15 cellular contexts compared by ENCODE assay signal in genomic region chr11:698493-699115, GRCh38. TPM values are rescaled to one million over a fixed set of nuclear protein-coding genes. Genes with fewer than 3 reads are reported as not detected.
DNase-seq lines count a peak whose midpoint lies in the region; ATAC-seq, FAIRE-seq and TF ChIP-seq lines count a peak whose summit lies in the region.
"Had no signal": no experiment of that assay in that cellular context is flagged by ENCODE, and none has a peak within 500 bp of the region (broad histone marks: within the 10 kb centered on the region; RNA-seq: fewer than 3 reads in every experiment).

No MANE protein-coding gene starts in this region.

- H3K79me1 ChIP-seq in mesenchymal stem cell (replicated peaks; ENCODE audit: low read length, poor library complexity, severe bottlenecking), result peaks cover 14% of the 10 kb centered on the region

- peak overlapping the region; percentile 29 to 53 for H3K4ac ChIP-seq in mesenchymal stem cell (ENCODE audit: low read depth in 1 of 2, low read length in 2 of 2)

- no peak for ATAC-seq in activated CD8-positive, alpha-beta memory T cell treated with anti-CD3 and anti-CD28 coated beads, Interleukin-2, amount 10 ng/mL, durations not matched to agents 7 days and 5 days
- ATAC-seq in GM19328 (IDR thresholded peaks at IDR 0.05; ENCODE audit: unreplicated experiment) (no peak), upper lobe of right lung (no peak)

- no peak for FAIRE-seq in astrocyte (lab: Jason Lieb, UNC)
- FAIRE-seq: A204.1, kidney had no signal

- intact Hi-C loops in upper lobe of right lung (cut with DNase I), result no loop called here

- peaks cover 32% of the 10 kb centered on the region for H3K4me1 ChIP-seq in astrocyte (ENCODE audit: insufficient read depth, low read length)
- H3K4me1 ChIP-seq in mesenchymal stem cell (ENCODE audit: control insufficient read depth, insufficient read depth, low read depth, low read length), result peaks cover 53% of the 10 kb centered on the region
- H3K4me1 ChIP-seq in thymus (ENCODE audit: control insufficient read depth, insufficient read depth, low read length), result peaks cover 13% of the 10 kb centered on the region
- peaks cover 38% of the 10 kb centered on the region for H3K4me1 ChIP-seq in upper lobe of right lung

- 54% methylated on average over 17 of the region's 17 CpGs for whole genome bisulfite sequencing in mesenchymal stem cell
- 88% methylated on average over 17 of the region's 17 CpGs for WGBS in thymus

- peaks cover 39% of the 10 kb centered on the region for H3K79me2 ChIP-seq in astrocyte (ENCODE audit: insufficient read depth, low read length)

- peak overlapping the region; percentile 65 for H2BK120ac ChIP-seq in mesenchymal stem cell (ENCODE audit: low read depth, low read length)

- TF ChIP-seq CTCF in astrocyte (IDR thresholded peaks at IDR 0.05; ENCODE audit: insufficient read depth, low read depth, low read length) (no peak), upper lobe of right lung (IDR thresholded peaks at IDR 0.05) (no peak)

- peaks cover 38% of the 10 kb centered on the region for H4K20me1 ChIP-seq in astrocyte (ENCODE audit: insufficient read depth, low read length)

- H3K27me3 Mint-ChIP-seq in activated CD8-positive, alpha-beta memory T cell treated with anti-CD3 and anti-CD28 coated beads, Interleukin-2, amount 10 ng/mL, durations not matched to agents 7 days and 5 days, result no peaks in the 10 kb centered on the region
- no peaks in the 10 kb centered on the region for H3K27me3 Mint-ChIP-seq in astrocyte (ENCODE audit: low read depth, unreplicated experiment)

- H2BK12ac ChIP-seq in mesenchymal stem cell (ENCODE audit: low read length in 2 of 2), result peak overlapping the region; percentile 17 to 90

- H3K4me3 Mint-ChIP-seq in activated CD8-positive, alpha-beta memory T cell treated with anti-CD3 and anti-CD28 coated beads, Interleukin-2, amount 10 ng/mL, durations not matched to agents 7 days and 5 days, result no peak overlapping the region
- H3K4me3 Mint-ChIP-seq in astrocyte (ENCODE audit: unreplicated experiment), result peak overlapping the region; percentile 72

- H3K27ac ChIP-seq in astrocyte (ENCODE audit: low read depth, low read length) (no peak overlapping the region), mesenchymal stem cell (ENCODE audit: low read length, poor library complexity, severe bottlenecking) (peak overlapping the region; percentile 95), thymus (ENCODE audit: low read depth) (peak overlapping the region; percentile 15), upper lobe of right lung (no peak overlapping the region)

- H3K9me3 ChIP-seq in astrocyte (ENCODE audit: insufficient read depth, low read depth, low read length), result no peaks in the 10 kb centered on the region
- no peaks in the 10 kb centered on the region for H3K9me3 ChIP-seq in mesenchymal stem cell (ENCODE audit: control insufficient read depth, low read length)
- H3K9me3 ChIP-seq in thymus (ENCODE audit: control insufficient read depth), result no peaks in the 10 kb centered on the region
- no peaks in the 10 kb centered on the region for H3K9me3 ChIP-seq in upper lobe of right lung
- H3K9me3 ChIP-seq: right atrium auricular region, testis had no signal

- CTCF ChIA-PET in activated CD8-positive, alpha-beta memory T cell treated with anti-CD3 and anti-CD28 coated beads, Interleukin-2, amount 10 ng/mL, durations not matched to agents 7 days and 5 days (lab: Charles Lee), result interaction anchor here (4.8 kb wide), 1 partner anchor 26 kb away, joined by 104 read pairs; no protein-coding TSS in a partner anchor

- peak overlapping the region; percentile 80 for H2AK5ac ChIP-seq in mesenchymal stem cell (ENCODE audit: low read length, severe bottlenecking)

- H3K4me1 Mint-ChIP-seq in activated CD8-positive, alpha-beta memory T cell treated with anti-CD3 and anti-CD28 coated beads, Interleukin-2, amount 10 ng/mL, durations not matched to agents 7 days and 5 days, result peaks cover 25% of the 10 kb centered on the region
- H3K4me1 Mint-ChIP-seq in astrocyte (ENCODE audit: low read depth, unreplicated experiment), result peaks cover 34% of the 10 kb centered on the region

- no peak overlapping the region for H2BK15ac ChIP-seq in mesenchymal stem cell (ENCODE audit: low read depth, poor library complexity, severe bottlenecking)

- no peaks in the 10 kb centered on the region for H3K27me3 ChIP-seq in astrocyte (ENCODE audit: insufficient read depth, low read length)
- H3K27me3 ChIP-seq in mesenchymal stem cell (ENCODE audit: control insufficient read depth in 1 of 2, insufficient read depth in 1 of 2, low read length in 2 of 2), result no peaks in the 10 kb centered on the region
- no peaks in the 10 kb centered on the region for H3K27me3 ChIP-seq in thymus (ENCODE audit: control insufficient read depth, insufficient read depth)
- no peaks in the 10 kb centered on the region for H3K27me3 ChIP-seq in upper lobe of right lung
- H3K27me3 ChIP-seq: right atrium auricular region, testis had no signal

- H3K27ac Mint-ChIP-seq in activated CD8-positive, alpha-beta memory T cell treated with anti-CD3 and anti-CD28 coated beads, Interleukin-2, amount 10 ng/mL, durations not matched to agents 7 days and 5 days, result peak overlapping the region; percentile 56
- peak overlapping the region; percentile 96 for H3K27ac Mint-ChIP-seq in astrocyte (ENCODE audit: unreplicated experiment)

- H3K23ac ChIP-seq in mesenchymal stem cell (ENCODE audit: low read length in 2 of 2), result no peak overlapping the region

- H2AFZ ChIP-seq in astrocyte (ENCODE audit: low read depth, low read length), result no peak overlapping the region
- no peak overlapping the region for H2AFZ ChIP-seq in mesenchymal stem cell (ENCODE audit: low read depth, low read length)

- H3K36me3 ChIP-seq in astrocyte (ENCODE audit: insufficient read depth, low read length) (peaks cover 3% of the 10 kb centered on the region), mesenchymal stem cell (ENCODE audit: control insufficient read depth in 1 of 2, insufficient read depth in 2 of 2, low read depth in 1 of 2, low read length in 2 of 2) (peaks cover 27 to 32% of the 10 kb centered on the region in 2 experiments), thymus (ENCODE audit: control insufficient read depth, insufficient read depth) (peaks cover 31% of the 10 kb centered on the region), upper lobe of right lung (peaks cover 9% of the 10 kb centered on the region)
- H3K36me3 ChIP-seq: right atrium auricular region had no signal

- H2BK5ac ChIP-seq in mesenchymal stem cell (ENCODE audit: low read depth, low read length, poor library complexity, severe bottlenecking), result peak overlapping the region; percentile 80

- peak overlapping the region; percentile 16 to 82 for H3K18ac ChIP-seq in mesenchymal stem cell (ENCODE audit: low read depth in 1 of 2, low read length in 2 of 2)

- H3K4me3 ChIP-seq in astrocyte (ENCODE audit: insufficient read depth, low read depth, low read length), result no peak overlapping the region
- peak overlapping the region in 1 of 2 experiments; percentile 79 for H3K4me3 ChIP-seq in mesenchymal stem cell (ENCODE audit: insufficient read depth in 1 of 2, low read depth in 1 of 2, low read length in 2 of 2)
- H3K4me3 ChIP-seq in thymus (ENCODE audit: low read length), result no peak overlapping the region
- no peak overlapping the region for H3K4me3 ChIP-seq in upper lobe of right lung
- H3K4me3 ChIP-seq: right atrium auricular region, testis had no signal

- no peaks in the 10 kb centered on the region for H3K9me3 Mint-ChIP-seq in activated CD8-positive, alpha-beta memory T cell treated with anti-CD3 and anti-CD28 coated beads, Interleukin-2, amount 10 ng/mL, durations not matched to agents 7 days and 5 days (ENCODE audit: low read depth)
- no peaks in the 10 kb centered on the region for H3K9me3 Mint-ChIP-seq in astrocyte (ENCODE audit: unreplicated experiment)

- peak overlapping the region; percentile 93 for H3K4me2 ChIP-seq in astrocyte (ENCODE audit: low read length)
- H3K4me2 ChIP-seq in mesenchymal stem cell (ENCODE audit: low read length, poor library complexity, severe bottlenecking), result no peak overlapping the region

- DNase-seq in activated CD8-positive, alpha-beta memory T cell treated with anti-CD3 and anti-CD28 coated beads, Interleukin-2, amount 10 ng/mL, durations not matched to agents 7 days and 5 days, result no peak
- DNase-seq in activated CD8-positive, alpha-beta memory T cell treated with anti-CD3 and anti-CD28 coated beads, Interleukin-2, amount 50 U/mL, for 48 hours, result no peak
- DNase-seq in astrocyte (ENCODE audit: low read depth), result no peak
- peak; percentile 33 for DNase-seq in mesenchymal stem cell
- no peak for DNase-seq in RKO (ENCODE audit: low spot score)
- no peak for DNase-seq in upper lobe of right lung
- DNase-seq: Calu3, dermis blood vessel endothelial cell, foreskin melanocyte, kidney, testis had no signal

- peak overlapping the region in 1 of 2 experiments; percentile 53 for H3K14ac ChIP-seq in mesenchymal stem cell (ENCODE audit: low read length in 2 of 2)

- H3K9ac ChIP-seq in astrocyte (ENCODE audit: low read length), result peak overlapping the region; percentile 62
- H3K9ac ChIP-seq in mesenchymal stem cell (ENCODE audit: low read length), result peak overlapping the region; percentile 99

- peaks cover 2% of the 10 kb centered on the region for H3K36me3 Mint-ChIP-seq in activated CD8-positive, alpha-beta memory T cell treated with anti-CD3 and anti-CD28 coated beads, Interleukin-2, amount 10 ng/mL, durations not matched to agents 7 days and 5 days
- peaks cover 3% of the 10 kb centered on the region for H3K36me3 Mint-ChIP-seq in astrocyte (ENCODE audit: low read depth, unreplicated experiment)

- H4K91ac ChIP-seq in mesenchymal stem cell (ENCODE audit: low read length), result peak overlapping the region; percentile 19

- H4K8ac ChIP-seq in mesenchymal stem cell (ENCODE audit: low read length), result peak overlapping the region; percentile 29

RNA-seq across cellular contexts. Expression of gene TMEM80, which starts 3.0 kb away (rescaled TPM):
- 10 to 100 TPM; 23.5 to 26.0 TPM for total RNA-seq in activated CD8-positive, alpha-beta memory T cell treated with anti-CD3 and anti-CD28 coated beads, Interleukin-2, amount 10 ng/mL, durations not matched to agents 7 days and 5 days
- total RNA-seq in astrocyte (16.1 and 18.4 TPM in 2 replicates), upper lobe of right lung (33.2 TPM)
- 13.4 TPM for polyA plus RNA-seq in mesenchymal stem cell (2013, experiment 1 of 2)
- polyA plus RNA-seq in mesenchymal stem cell (2013, experiment 2 of 2), result 15.6 TPM
- 31.1 TPM for polyA plus RNA-seq in thymus

RNA-seq across cellular contexts. Expression of gene DEAF1, which starts 3.6 kb away (rescaled TPM):
- total RNA-seq in activated CD8-positive, alpha-beta memory T cell treated with anti-CD3 and anti-CD28 coated beads, Interleukin-2, amount 10 ng/mL, durations not matched to agents 7 days and 5 days, result 10 to 100 TPM; 39.0 to 40.1 TPM
- 44.1 and 48.9 TPM in 2 replicates for total RNA-seq in astrocyte
- 21.2 TPM for polyA plus RNA-seq in mesenchymal stem cell (2013, experiment 1 of 2)
- 20.6 TPM for polyA plus RNA-seq in mesenchymal stem cell (2013, experiment 2 of 2)
- 27.2 TPM for polyA plus RNA-seq in thymus
- 27.1 TPM for total RNA-seq in upper lobe of right lung

RNA-seq across cellular contexts. Expression of gene EPS8L2, which starts 7.4 kb away (rescaled TPM):
- total RNA-seq in activated CD8-positive, alpha-beta memory T cell treated with anti-CD3 and anti-CD28 coated beads, Interleukin-2, amount 10 ng/mL, durations not matched to agents 7 days and 5 days, result 10 to 100 TPM; 17.4 to 20.2 TPM
- 103 and 129 TPM in 2 replicates for total RNA-seq in astrocyte
- polyA plus RNA-seq in mesenchymal stem cell (2013, experiment 1 of 2), result 16.2 TPM
- 17.4 TPM for polyA plus RNA-seq in mesenchymal stem cell (2013, experiment 2 of 2)
- polyA plus RNA-seq in thymus, result 28.8 TPM
- 155 TPM for total RNA-seq in upper lobe of right lung

RNA-seq across cellular contexts. Expression of gene TALDO1, which starts 48.7 kb away (rescaled TPM):
- total RNA-seq in activated CD8-positive, alpha-beta memory T cell treated with anti-CD3 and anti-CD28 coated beads, Interleukin-2, amount 10 ng/mL, durations not matched to agents 7 days and 5 days, result 100 to 1,000 TPM; 249 to 293 TPM
- total RNA-seq in astrocyte, result 150 and 155 TPM in 2 replicates
- polyA plus RNA-seq in mesenchymal stem cell (2013, experiment 1 of 2), result 215 TPM
- 211 TPM for polyA plus RNA-seq in mesenchymal stem cell (2013, experiment 2 of 2)
- 115 TPM for polyA plus RNA-seq in thymus
- 196 TPM for total RNA-seq in upper lobe of right lung

Comparison
In these comparisons a context has a peak if more than half of its experiments do, and no peak if none do; other contexts are left out.
1. H3K27ac ChIP-seq: peak in mesenchymal stem cell (single experiment) and thymus (single experiment); none in astrocyte (single experiment) and upper lobe of right lung (single experiment).